16 cellular contexts compared by ENCODE assay signal in the genomic region with DNA sequence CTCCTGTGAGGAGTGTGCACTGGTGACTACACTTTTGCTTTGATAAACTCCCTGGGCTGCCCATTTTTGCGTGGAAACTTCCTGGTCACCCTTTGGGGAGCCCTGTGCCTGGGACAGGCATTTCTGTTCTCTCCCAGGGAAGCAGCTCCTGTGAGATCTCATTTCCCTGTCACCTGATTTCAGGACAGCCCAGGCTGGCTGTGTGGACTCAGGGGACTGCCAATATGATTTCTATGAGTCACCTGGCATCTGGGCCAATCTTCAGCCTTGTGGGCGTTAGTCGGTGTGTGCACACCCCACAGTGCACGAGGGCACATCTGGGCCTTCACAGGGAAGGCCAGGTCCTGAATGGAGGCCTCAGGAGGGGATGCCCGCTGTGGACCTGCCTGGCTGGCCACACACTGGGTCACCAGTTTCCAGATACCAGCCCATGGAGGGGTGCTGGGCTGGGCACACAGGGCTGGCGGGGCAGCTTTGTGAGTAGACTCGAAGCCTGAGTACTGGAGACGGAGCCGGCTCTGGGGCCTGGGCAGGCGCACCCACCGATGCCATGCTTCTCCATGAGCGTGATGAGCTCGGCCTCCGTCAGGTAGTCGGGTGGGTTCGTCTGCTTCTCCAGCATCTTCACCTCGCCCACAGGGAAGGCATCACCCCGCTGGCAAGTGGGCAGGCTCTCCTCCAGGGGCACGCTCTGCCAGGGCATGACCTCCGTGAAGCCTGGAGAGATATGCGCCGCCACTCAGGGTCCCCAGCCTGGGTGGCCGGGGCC. TPM values are rescaled to one million over a fixed set of nuclear protein-coding genes. Genes with fewer than 3 reads are reported as not detected.
A peak's percentile ranks its signal among the peaks of the same experiment; 100 is the strongest.
DNase-seq lines count a peak whose midpoint lies in the region; ATAC-seq and TF ChIP-seq lines count a peak whose summit lies in the region.
"Had no signal": no experiment of that assay in that cellular context is flagged by ENCODE, and none has a peak within 500 bp of the region (broad histone marks: within the 10 kb centered on the region; RNA-seq: fewer than 3 reads in every experiment).

No MANE protein-coding gene starts in this region.

- no peak for DNase-seq in heart right ventricle
- DNase-seq in right atrium auricular region (ENCODE audit: low spot score) = no peak
- peak; percentile 63 for DNase-seq in astrocyte of the hippocampus (ENCODE audit: low read depth, low spot score)
- DNase-seq in iris pigment epithelial cell (ENCODE audit: low read depth) = peak; percentile 40
- DNase-seq in ureter (ENCODE audit: low spot score) = peak; percentile 67
- no peak for DNase-seq in NCI-H187 (lab: John Stamatoyannopoulos, UW)
- no peak for DNase-seq in WERI-Rb-1
- no peak for DNase-seq in MV-4-11 (lab: John Stamatoyannopoulos, UW)
- DNase-seq: activated T-cell treated with anti-CD3 and anti-CD28 coated beads, Interleukin-2, amount 50 U/mL, for 1 hour; GDM1; immature natural killer cell; naive thymus-derived CD4-positive, alpha-beta T cell; NCI-H1105; NCI-H526 treated with DMSO at 0.1 percent for 48 hours; spleen had no signal

- peak in 5 of 8 donors; percentile 18 to 58 (median 25) for ATAC-seq in heart right ventricle
- ATAC-seq: naive thymus-derived CD4-positive, alpha-beta T cell had no signal

- no peaks in the 10 kb centered on the region for H3K27me3 ChIP-seq in heart right ventricle
- H3K27me3 ChIP-seq in right atrium auricular region = no peaks in the 10 kb centered on the region
- no peaks in the 10 kb centered on the region for H3K27me3 ChIP-seq in WERI-Rb-1 (ENCODE audit: insufficient read depth, low read depth, severe bottlenecking)
- H3K27me3 ChIP-seq: spleen had no signal

- H3K4me1 ChIP-seq in heart right ventricle = peaks cover 0 to 7% (median 0%) of the 10 kb centered on the region in 9 donors
- H3K4me1 ChIP-seq in right atrium auricular region = no peaks in the 10 kb centered on the region
- H3K4me1 ChIP-seq: spleen had no signal

- 91 to 93% methylated on average over 23 of the region's 23 CpGs for WGBS in heart right ventricle, 2 donors

- peaks cover 0 to 94% (median 52%) of the 10 kb centered on the region in 9 donors for H3K36me3 ChIP-seq in heart right ventricle
- peaks cover 66% of the 10 kb centered on the region for H3K36me3 ChIP-seq in right atrium auricular region
- peaks cover 68% of the 10 kb centered on the region for H3K36me3 ChIP-seq in WERI-Rb-1

- no peak for TF ChIP-seq CTCF in heart right ventricle (IDR thresholded peaks at IDR 0.05)
- TF ChIP-seq CTCF in right atrium auricular region (IDR thresholded peaks at IDR 0.05) = no peak
- TF ChIP-seq CTCF in WERI-Rb-1 (IDR thresholded peaks at IDR 0.05; ENCODE audit: low read depth, low read length) = no peak

- intact Hi-C loops in heart right ventricle (cut with DNase I) = no loop called here

- H3K27ac ChIP-seq in heart right ventricle (no peak overlapping the region), right atrium auricular region (no peak overlapping the region), WERI-Rb-1 (no peak overlapping the region)
- H3K27ac ChIP-seq: SK-N-MC, spleen had no signal

- H3K4me3 ChIP-seq in heart right ventricle (no peak overlapping the region), right atrium auricular region (no peak overlapping the region), WERI-Rb-1 (ENCODE audit: low read depth, low read length) (no peak overlapping the region)
- H3K4me3 ChIP-seq: SK-N-MC, spleen had no signal

- no peaks in the 10 kb centered on the region for H3K9me3 ChIP-seq in heart right ventricle
- H3K9me3 ChIP-seq in right atrium auricular region = no peaks in the 10 kb centered on the region
- H3K9me3 ChIP-seq in WERI-Rb-1 (ENCODE audit: severe bottlenecking) = no peaks in the 10 kb centered on the region
- H3K9me3 ChIP-seq: spleen had no signal

RNA-seq across cellular contexts. Expression of gene PPM1F, which starts 9.4 kb away (rescaled TPM):
- total RNA-seq in heart right ventricle = 10 to 100 TPM; 14.3 to 31.4 (median 19.0) TPM
- 10 to 100 TPM; 11.8 to 12.3 TPM for polyA plus RNA-seq in heart right ventricle
- total RNA-seq in right atrium auricular region = 10 to 100 TPM; 17.0 to 29.6 TPM
- total RNA-seq in ureter = 39.9 TPM

RNA-seq across cellular contexts. Expression of gene TOP3B, which starts 20.5 kb away (rescaled TPM):
- total RNA-seq in heart right ventricle (10 to 100 TPM in 7 of 10 donors, 1 to 10 TPM in 3; 8.4 to 18.4 (median 10.8) TPM), right atrium auricular region (10 to 100 TPM; 11.5 to 12.3 TPM), ureter (29.7 TPM)
- 10 to 100 TPM in 1 of 2 donors, 1 to 10 TPM in 1; 7.8 to 20.0 TPM for polyA plus RNA-seq in heart right ventricle

Comparison
In these comparisons a context has a peak if more than half of its experiments do, and no peak if none do; other contexts are left out.
1. DNase-seq: peak in astrocyte of the hippocampus (single experiment), iris pigment epithelial cell (single experiment) and ureter (single experiment); none in heart right ventricle (0 of 2), right atrium auricular region (single experiment), NCI-H187 (0 of 2), WERI-Rb-1 (single experiment) and MV-4-11 (single experiment).